ENCODE assay signal across 9 cellular contexts in genomic region chr7:150324366-150324961, GRCh38. TPM values are rescaled to one million over a fixed set of nuclear protein-coding genes. Genes with fewer than 3 reads are reported as not detected.
DNase-seq lines count a peak whose midpoint lies in the region; ATAC-seq and TF ChIP-seq lines count a peak whose summit lies in the region.
"Had no signal": no experiment of that assay in that cellular context is flagged by ENCODE, and none has a peak within 500 bp of the region (broad histone marks: within the 10 kb centered on the region; RNA-seq: fewer than 3 reads in every experiment).

No MANE protein-coding gene starts in this region.

- no peaks in the 10 kb centered on the region for H3K36me3 ChIP-seq in cardiac muscle cell
- H3K36me3 ChIP-seq in vagina: no peaks in the 10 kb centered on the region

- no peaks in the 10 kb centered on the region for H3K27me3 Mint-ChIP-seq in activated T-helper 2 cell treated with anti-CD3 and anti-CD28 coated beads, Interferon-gamma antibody, Interleukin-2, Interleukin-4, amounts not matched to agents 10 μg/mL and 5 μg/mL and 100 μg/mL, durations not matched to agents 14 hours and 24 hours and 36 hours (ENCODE audit: low read depth)

- intact Hi-C loops in cardiac septum (cut with DNase I) (no loop called here), vagina (cut with DNase I) (no loop called here)
- intact Hi-C loops in activated T-helper 2 cell treated with anti-CD3 and anti-CD28 coated beads, Interferon-gamma antibody, Interleukin-2, Interleukin-4, amounts not matched to agents 10 μg/mL and 5 μg/mL and 100 μg/mL, durations not matched to agents 14 hours and 24 hours and 36 hours (cut with micrococcal nuclease): loop anchor here (5.0 kb wide), 3 partner anchors 33 to 408 kb away; no protein-coding TSS in a partner anchor

- H3K9me3 ChIP-seq in cardiac muscle cell (ENCODE audit: low read depth) (no peaks in the 10 kb centered on the region), vagina (no peaks in the 10 kb centered on the region)

- H3K4me3 Mint-ChIP-seq in activated T-helper 2 cell treated with anti-CD3 and anti-CD28 coated beads, Interferon-gamma antibody, Interleukin-2, Interleukin-4, amounts not matched to agents 10 μg/mL and 5 μg/mL and 100 μg/mL, durations not matched to agents 14 hours and 24 hours and 36 hours (ENCODE audit: low read depth): peak overlapping the region; percentile 97

- H3K4me3 ChIP-seq in cardiac muscle cell (peak overlapping the region; percentile 45), vagina (peak overlapping the region; percentile 68 to 86)

- DNase-seq in cardiac muscle cell (ENCODE audit: low read depth in 1 of 2, low spot score in 1 of 2): peak; percentile 27 to 61
- no peak for DNase-seq in cardiac septum (ENCODE audit: low spot score)
- no peak for DNase-seq in activated T-helper 2 cell treated with anti-CD3 and anti-CD28 coated beads, Interferon-gamma antibody, Interleukin-2, Interleukin-4, amounts not matched to agents 10 μg/mL and 5 μg/mL and 100 μg/mL, durations not matched to agents 14 hours and 24 hours and 36 hours (ENCODE audit: low spot score)
- DNase-seq in left lobe of liver (ENCODE audit: low spot score): no peak
- DNase-seq in vagina (ENCODE audit: extremely low spot score in 2 of 2): peak in 1 of 2 donors; percentile 49
- DNase-seq in GM19240 (ENCODE audit: insufficient read length, low spot score): no peak
- DNase-seq: SIG-M5 had no signal

- H3K27ac ChIP-seq in cardiac muscle cell: no peak overlapping the region
- peak overlapping the region; percentile 96 for H3K27ac ChIP-seq in vagina

- ATAC-seq in left lobe of liver (peak; percentile 52), HG03025 (IDR thresholded peaks at IDR 0.05; ENCODE audit: low FRiP score, unreplicated experiment) (no peak), GM18867 (IDR thresholded peaks at IDR 0.05; ENCODE audit: unreplicated experiment) (no peak)

- peak overlapping the region; percentile 99 for H3K27ac Mint-ChIP-seq in activated T-helper 2 cell treated with anti-CD3 and anti-CD28 coated beads, Interferon-gamma antibody, Interleukin-2, Interleukin-4, amounts not matched to agents 10 μg/mL and 5 μg/mL and 100 μg/mL, durations not matched to agents 14 hours and 24 hours and 36 hours

- H3K4me1 ChIP-seq in cardiac muscle cell (ENCODE audit: low read depth) (no peaks in the 10 kb centered on the region), vagina (peaks cover 35% of the 10 kb centered on the region)

- H3K4me1 Mint-ChIP-seq in activated T-helper 2 cell treated with anti-CD3 and anti-CD28 coated beads, Interferon-gamma antibody, Interleukin-2, Interleukin-4, amounts not matched to agents 10 μg/mL and 5 μg/mL and 100 μg/mL, durations not matched to agents 14 hours and 24 hours and 36 hours (ENCODE audit: low read depth): peaks cover 47% of the 10 kb centered on the region

- H3K27me3 ChIP-seq in cardiac muscle cell: no peaks in the 10 kb centered on the region
- H3K27me3 ChIP-seq in vagina: no peaks in the 10 kb centered on the region

- no peak for TF ChIP-seq POLR2A in vagina (IDR thresholded peaks at IDR 0.05)

- no peaks in the 10 kb centered on the region for H3K9me3 Mint-ChIP-seq in activated T-helper 2 cell treated with anti-CD3 and anti-CD28 coated beads, Interferon-gamma antibody, Interleukin-2, Interleukin-4, amounts not matched to agents 10 μg/mL and 5 μg/mL and 100 μg/mL, durations not matched to agents 14 hours and 24 hours and 36 hours

- peaks cover 66% of the 10 kb centered on the region for H3K36me3 Mint-ChIP-seq in activated T-helper 2 cell treated with anti-CD3 and anti-CD28 coated beads, Interferon-gamma antibody, Interleukin-2, Interleukin-4, amounts not matched to agents 10 μg/mL and 5 μg/mL and 100 μg/mL, durations not matched to agents 14 hours and 24 hours and 36 hours (ENCODE audit: low read depth)

- TF ChIP-seq CTCF in cardiac muscle cell (IDR thresholded peaks at IDR 0.05; ENCODE audit: low read depth, low read length) (no peak), vagina (IDR thresholded peaks at IDR 0.05) (no peak)

RNA-seq across cellular contexts. Expression of gene ACTR3C, which starts 1.1 kb away (rescaled TPM):
- total RNA-seq in cardiac muscle cell: 1.5 and 4.8 TPM in 2 replicates
- polyA plus RNA-seq in cardiac muscle cell: 2.2 and 2.4 TPM in 2 replicates
- 4.6 TPM for total RNA-seq in cardiac septum
- total RNA-seq in activated T-helper 2 cell treated with anti-CD3 and anti-CD28 coated beads, Interferon-gamma antibody, Interleukin-2, Interleukin-4, amounts not matched to agents 10 μg/mL and 5 μg/mL and 100 μg/mL, durations not matched to agents 14 hours and 24 hours and 36 hours: 7.0 and 7.9 TPM in 2 replicates
- total RNA-seq in left lobe of liver: 27.6 TPM
- total RNA-seq in vagina: 24.1 TPM

RNA-seq across cellular contexts. Expression of gene LRRC61, which starts 1.3 kb away (rescaled TPM):
- total RNA-seq in cardiac muscle cell (34.0 and 34.5 TPM in 2 replicates), cardiac septum (4.4 TPM), left lobe of liver (14.0 TPM), vagina (14.0 TPM)
- 30.0 and 31.4 TPM in 2 replicates for polyA plus RNA-seq in cardiac muscle cell
- 22.7 and 25.8 TPM in 2 replicates for total RNA-seq in activated T-helper 2 cell treated with anti-CD3 and anti-CD28 coated beads, Interferon-gamma antibody, Interleukin-2, Interleukin-4, amounts not matched to agents 10 μg/mL and 5 μg/mL and 100 μg/mL, durations not matched to agents 14 hours and 24 hours and 36 hours

RNA-seq across cellular contexts. Expression of gene RARRES2, which starts 17.0 kb away (rescaled TPM):
- total RNA-seq in cardiac muscle cell (4.2 and 5.5 TPM in 2 replicates), cardiac septum (10.6 TPM), left lobe of liver (852 TPM), vagina (305 TPM)
- 5.7 and 8.3 TPM in 2 replicates for polyA plus RNA-seq in cardiac muscle cell
- not detected in 2 replicates for total RNA-seq in activated T-helper 2 cell treated with anti-CD3 and anti-CD28 coated beads, Interferon-gamma antibody, Interleukin-2, Interleukin-4, amounts not matched to agents 10 μg/mL and 5 μg/mL and 100 μg/mL, durations not matched to agents 14 hours and 24 hours and 36 hours

RNA-seq across cellular contexts. Expression of gene REPIN1, which starts 44.2 kb away (rescaled TPM):
- total RNA-seq in cardiac muscle cell (222 and 270 TPM in 2 replicates), cardiac septum (85.5 TPM), left lobe of liver (93.5 TPM), vagina (49.4 TPM)
- polyA plus RNA-seq in cardiac muscle cell: 185 and 224 TPM in 2 replicates
- total RNA-seq in activated T-helper 2 cell treated with anti-CD3 and anti-CD28 coated beads, Interferon-gamma antibody, Interleukin-2, Interleukin-4, amounts not matched to agents 10 μg/mL and 5 μg/mL and 100 μg/mL, durations not matched to agents 14 hours and 24 hours and 36 hours: 81.5 and 82.2 TPM in 2 replicates

RNA-seq across cellular contexts. Expression of gene ZNF775, which starts 54.7 kb away (rescaled TPM):
- 31.7 and 34.3 TPM in 2 replicates for total RNA-seq in cardiac muscle cell
- 29.7 and 40.1 TPM in 2 replicates for polyA plus RNA-seq in cardiac muscle cell
- total RNA-seq in cardiac septum: 3.4 TPM
- total RNA-seq in activated T-helper 2 cell treated with anti-CD3 and anti-CD28 coated beads, Interferon-gamma antibody, Interleukin-2, Interleukin-4, amounts not matched to agents 10 μg/mL and 5 μg/mL and 100 μg/mL, durations not matched to agents 14 hours and 24 hours and 36 hours: 4.5 and 5.5 TPM in 2 replicates
- total RNA-seq in left lobe of liver: 0.88 TPM
- total RNA-seq in vagina: 4.4 TPM

Comparison
In these comparisons a context has a peak if more than half of its experiments do, and no peak if none do; other contexts are left out.
1. DNase-seq: peak in cardiac muscle cell (2 of 2); none in cardiac septum (single experiment), activated T-helper 2 cell treated with anti-CD3 and anti-CD28 coated beads, Interferon-gamma antibody, Interleukin-2, Interleukin-4, amounts not matched to agents 10 μg/mL and 5 μg/mL and 100 μg/mL, durations not matched to agents 14 hours and 24 hours and 36 hours (single experiment), left lobe of liver (single experiment) and GM19240 (single experiment).
2. RNA of gene RARRES2, which starts 17.0 kb away (total RNA-seq): 852 TPM in left lobe of liver (single experiment) and 305 TPM in vagina (single experiment); 10.6 TPM in cardiac septum (single experiment), 4.2 to 5.5 TPM in cardiac muscle cell and not detected in activated T-helper 2 cell treated with anti-CD3 and anti-CD28 coated beads, Interferon-gamma antibody, Interleukin-2, Interleukin-4, amounts not matched to agents 10 μg/mL and 5 μg/mL and 100 μg/mL, durations not matched to agents 14 hours and 24 hours and 36 hours; every median in the first group is over 10 times any median in the second.